Comparison of ENCODE assay signal across 8 cellular contexts in genomic region chr19:39539519-39540332, GRCh38. TPM values are rescaled to one million over a fixed set of nuclear protein-coding genes. Genes with fewer than 3 reads are reported as not detected.
DNase-seq lines count a peak whose midpoint lies in the region; ATAC-seq lines count a peak whose summit lies in the region.

EID2 (minus strand) TSS chr19:39540161; CDS start chr19:39540079, 82 bp downstream.

- peak within 1 kb of the TSS; percentile 96 to 99 (median 98) for H3K4me3 Mint-ChIP-seq in CD8-positive, alpha-beta memory T cell

- CTCF ChIA-PET in CD8-positive, alpha-beta memory T cell (lab: Charles Lee), result interaction anchor here (0.9 to 1.1 kb wide), 2 partner anchors 12 to 104 kb away, joined by 3 to 4 read pairs; partner anchors contain the start of gene RPS16

- no peaks in the 10 kb centered on the region for H3K9me3 ChIP-seq in CD8-positive, alpha-beta memory T cell (ENCODE audit: low read length)
- H3K9me3 ChIP-seq in effector memory CD4-positive, alpha-beta T cell (ENCODE audit: control insufficient read depth, low read length), result no peaks in the 10 kb centered on the region

- H3K4me3 ChIP-seq in CD8-positive, alpha-beta memory T cell (ENCODE audit: low read length), result peak within 1 kb of the TSS; percentile 84
- H3K4me3 ChIP-seq in effector memory CD4-positive, alpha-beta T cell (ENCODE audit: insufficient read depth, low read depth, low read length, poor library complexity, severe bottlenecking), result peak within 1 kb of the TSS; percentile 97

- peaks cover 0 to 12% (median 0%) of the 10 kb centered on the region in 3 donors for H3K36me3 Mint-ChIP-seq in CD8-positive, alpha-beta memory T cell

- H3K36me3 ChIP-seq in CD8-positive, alpha-beta memory T cell (ENCODE audit: insufficient read depth, low read length), result no peaks in the 10 kb centered on the region
- H3K36me3 ChIP-seq in effector memory CD4-positive, alpha-beta T cell (ENCODE audit: control insufficient read depth, insufficient read depth, low read length), result no peaks in the 10 kb centered on the region

- DNase-seq in CD8-positive, alpha-beta memory T cell, result peak; percentile 89 to 96 (median 91)
- DNase-seq in HS-5 (ENCODE audit: low read depth) (peak; percentile 84), NK-92 (lab: John Stamatoyannopoulos, UW; ENCODE audit: unreplicated experiment) (peak; percentile 47), lung microvascular endothelial cell (ENCODE audit: low read depth in 2 of 2) (peak; percentile 96 to 97)
- DNase-seq in activated CD8-positive, alpha-beta memory T cell treated with anti-CD3 and anti-CD28 coated beads for 24 hours, result peak; percentile 97
- peak; percentile 82 to 93 (median 92) for DNase-seq in effector memory CD4-positive, alpha-beta T cell
- DNase-seq in stimulated activated CD4-positive, alpha-beta T cell treated with anti-CD3 and anti-CD28 coated beads, TNF-alpha, amount 100 ng/mL, for 48 hours (ENCODE audit: low read depth in 3 of 3), result peak; percentile 91 to 95 (median 92)

- peak within 1 kb of the TSS; percentile 77 for H3K27ac ChIP-seq in CD8-positive, alpha-beta memory T cell (ENCODE audit: low read depth, low read length)
- peak within 1 kb of the TSS; percentile 99 for H3K27ac ChIP-seq in effector memory CD4-positive, alpha-beta T cell (ENCODE audit: insufficient read depth, low read length, poor library complexity, severe bottlenecking)

- peaks cover 34% of the 10 kb centered on the region for H3K4me1 ChIP-seq in CD8-positive, alpha-beta memory T cell (ENCODE audit: insufficient read depth, low read length)
- peaks cover 14% of the 10 kb centered on the region for H3K4me1 ChIP-seq in effector memory CD4-positive, alpha-beta T cell (ENCODE audit: control insufficient read depth, insufficient read depth, low read length, poor library complexity, severe bottlenecking)

- POLR2A ChIA-PET in CD8-positive, alpha-beta memory T cell (lab: Charles Lee), result no interaction called here

- H3K4me1 Mint-ChIP-seq in CD8-positive, alpha-beta memory T cell, result peaks cover 31 to 51% (median 48%) of the 10 kb centered on the region in 3 donors

- peaks cover 0 to 7% of the 10 kb centered on the region in 2 donors for H3K27me3 Mint-ChIP-seq in CD8-positive, alpha-beta memory T cell

- H3K9me3 Mint-ChIP-seq in CD8-positive, alpha-beta memory T cell, result no peaks in the 10 kb centered on the region

- peak within 1 kb of the TSS; percentile 92 to 100 (median 98) for H3K27ac Mint-ChIP-seq in CD8-positive, alpha-beta memory T cell

- no peaks in the 10 kb centered on the region for H3K27me3 ChIP-seq in CD8-positive, alpha-beta memory T cell (ENCODE audit: insufficient read depth, low read length, poor library complexity, severe bottlenecking)
- no peaks in the 10 kb centered on the region for H3K27me3 ChIP-seq in effector memory CD4-positive, alpha-beta T cell (replicated peaks; ENCODE audit: control insufficient read depth, insufficient read depth, low read length, poor library complexity, severe bottlenecking)

- peak; percentile 81 for ATAC-seq in GM19467 (IDR thresholded peaks at IDR 0.05; ENCODE audit: unreplicated experiment)

RNA-seq across cellular contexts. Expression of gene EID2, which starts in this region (rescaled TPM):
- 10 to 100 TPM; 14.0 to 15.4 TPM for total RNA-seq in CD8-positive, alpha-beta memory T cell
- 29.2 TPM for polyA plus RNA-seq in CD8-positive, alpha-beta memory T cell
- 12.9 and 14.3 TPM in 2 replicates for total RNA-seq in lung microvascular endothelial cell

Comparison
In these comparisons a context has a peak if more than half of its experiments do, and no peak if none do; other contexts are left out.
1. Peak in every context shown above with its lines: DNase-seq, ATAC-seq, H3K4me3 ChIP-seq and H3K27ac ChIP-seq.
2. DNase-seq: peak in every context shown above with its lines; median percentile 97 in activated CD8-positive, alpha-beta memory T cell treated with anti-CD3 and anti-CD28 coated beads for 24 hours; 96 in lung microvascular endothelial cell; 92 in effector memory CD4-positive, alpha-beta T cell; 92 in stimulated activated CD4-positive, alpha-beta T cell treated with anti-CD3 and anti-CD28 coated beads, TNF-alpha, amount 100 ng/mL, for 48 hours; 91 in CD8-positive, alpha-beta memory T cell; 84 in HS-5; 47 in NK-92.